Comparison of ENCODE assay signal across 28 cellular contexts in genomic region chr4:831483-831805, GRCh38. TPM values are rescaled to one million over a fixed set of nuclear protein-coding genes. Genes with fewer than 3 reads are reported as not detected.
"Had no signal": no experiment of that assay in that cellular context is flagged by ENCODE, and none has a peak within 500 bp of the region (broad histone marks: within the 10 kb centered on the region; RNA-seq: fewer than 3 reads in every experiment).

No MANE protein-coding gene starts in this region.

- H3K27ac ChIP-seq: adrenal gland, breast epithelium, Peyer's patch, RWPE1 had no signal

- H3K4me3 Mint-ChIP-seq: activated B cell treated with CpG ODN at 0.5 μM for 24 hours; activated CD4-positive, alpha-beta memory T cell treated with anti-CD3 and anti-CD28 coated beads for 36 hours; activated CD4-positive, alpha-beta T cell treated with anti-CD3 and anti-CD28 coated beads, Interleukin-2, amount 10 ng/mL, durations not matched to agents 7 days and 5 days; activated naive CD8-positive, alpha-beta T cell treated with anti-CD3 and anti-CD28 coated beads, Interleukin-2, amount 10 ng/mL, durations not matched to agents 7 days and 5 days; activated T-helper 17 cell treated with anti-CD3 and anti-CD28 coated beads, Interleukin-2, amount 50 U/mL, for 72 hours; central memory CD8-positive, alpha-beta T cell; T-cell had no signal

- H3K4me3 ChIP-seq: adrenal gland, breast epithelium, Peyer's patch had no signal

- DNase-seq: activated B cell treated with CpG ODN at 0.5 μM for 24 hours; activated CD4-positive, alpha-beta memory T cell treated with anti-CD3 and anti-CD28 coated beads for 36 hours; activated CD4-positive, alpha-beta T cell treated with anti-CD3 and anti-CD28 coated beads for 1 hour; activated CD4-positive, alpha-beta T cell treated with anti-CD3 and anti-CD28 coated beads, Interleukin-2, amount 10 ng/mL, durations not matched to agents 7 days and 5 days; activated naive CD4-positive, alpha-beta T cell treated with anti-CD3 and anti-CD28 coated beads, Interleukin-2, amount 50 U/mL, for 16 hours; activated T-cell treated with anti-CD3 and anti-CD28 coated beads for 4 hours; activated T-cell treated with anti-CD3 and anti-CD28 coated beads, Interleukin-2, amount 50 U/mL, for 48 hours; anterior cingulate cortex; KG1; NCI-H1048; NCI-H146; NCI-H187 treated with DMSO at 0.1 percent for 48 hours; NCI-H2081 treated with DMSO at 0.1 percent for 48 hours; NCI-H446; NCI-H524; SIG-M5; T-helper 2 cell; T1000 had no signal

- H3K27ac Mint-ChIP-seq: activated B cell treated with CpG ODN at 0.5 μM for 24 hours; activated CD4-positive, alpha-beta memory T cell treated with anti-CD3 and anti-CD28 coated beads for 36 hours; activated CD4-positive, alpha-beta T cell treated with anti-CD3 and anti-CD28 coated beads, Interleukin-2, amount 10 ng/mL, durations not matched to agents 7 days and 5 days; activated naive CD8-positive, alpha-beta T cell treated with anti-CD3 and anti-CD28 coated beads, Interleukin-2, amount 10 ng/mL, durations not matched to agents 7 days and 5 days; activated T-helper 17 cell treated with anti-CD3 and anti-CD28 coated beads, Interleukin-2, amount 50 U/mL, for 72 hours; T-cell had no signal

- H3K9me3 ChIP-seq: adrenal gland had no signal

- H3K27me3 ChIP-seq: adrenal gland had no signal

- H3K4me1 Mint-ChIP-seq: activated T-helper 17 cell treated with anti-CD3 and anti-CD28 coated beads, Interleukin-2, amount 50 U/mL, for 72 hours had no signal

- H3K9me3 Mint-ChIP-seq: activated T-helper 17 cell treated with anti-CD3 and anti-CD28 coated beads, Interleukin-2, amount 50 U/mL, for 72 hours; central memory CD8-positive, alpha-beta T cell; T-cell had no signal

- ATAC-seq: activated T-helper 17 cell treated with anti-CD3 and anti-CD28 coated beads, Interleukin-2, amount 50 U/mL, for 72 hours; T-cell had no signal

- H3K36me3 Mint-ChIP-seq: activated CD4-positive, alpha-beta memory T cell treated with anti-CD3 and anti-CD28 coated beads for 36 hours; activated naive CD8-positive, alpha-beta T cell treated with anti-CD3 and anti-CD28 coated beads, Interleukin-2, amount 10 ng/mL, durations not matched to agents 7 days and 5 days had no signal

- H3K36me3 ChIP-seq: adrenal gland, breast epithelium, Peyer's patch had no signal

RNA-seq across cellular contexts. Expression of gene CPLX1, which starts 5.5 kb away (rescaled TPM):
- total RNA-seq: activated B cell treated with CpG ODN at 0.5 μM for 24 hours, LHCN-M2, M059J had no signal
